In the genomic region with DNA sequence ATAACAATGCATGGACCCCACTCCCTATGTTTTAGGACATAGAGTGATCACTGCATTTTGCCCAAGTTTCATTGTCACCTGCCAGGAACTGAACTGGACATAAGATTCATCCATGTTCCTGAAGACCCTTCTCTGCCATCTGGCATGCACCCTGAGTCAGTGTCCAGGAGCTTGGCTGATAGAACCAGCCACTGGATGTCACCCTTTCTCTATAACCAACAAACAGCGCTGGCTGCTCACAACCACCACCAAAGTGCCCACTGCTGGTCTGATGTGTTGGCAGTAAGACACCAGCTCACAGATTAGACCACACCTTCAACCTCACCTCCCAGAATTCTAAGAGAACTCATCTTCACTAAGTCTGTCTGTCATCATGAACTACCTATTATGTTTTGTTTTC, we compare ENCODE assay signal across 11 cellular contexts.
A peak's percentile ranks its signal among the peaks of the same experiment; 100 is the strongest.
DNase-seq lines count a peak whose midpoint lies in the region; ATAC-seq and TF ChIP-seq lines count a peak whose summit lies in the region.
"Had no signal": no experiment of that assay in that cellular context is flagged by ENCODE, and none has a peak within 500 bp of the region (broad histone marks: within the 10 kb centered on the region; RNA-seq: fewer than 3 reads in every experiment).

No MANE protein-coding gene starts in this region.

- no peaks in the 10 kb centered on the region for H3K36me3 Mint-ChIP-seq in activated CD8-positive, alpha-beta T cell treated with anti-CD3 and anti-CD28 coated beads for 36 hours (ENCODE audit: low read depth)
- H3K36me3 Mint-ChIP-seq in activated CD8-positive, alpha-beta T cell treated with anti-CD3 and anti-CD28 coated beads, Interleukin-2, amount 10 ng/mL, durations not matched to agents 7 days and 5 days (ENCODE audit: low read depth) = no peaks in the 10 kb centered on the region
- H3K36me3 Mint-ChIP-seq: naive B cell had no signal

- in situ Hi-C loops in brain microvascular endothelial cell (cut with HindIII; ENCODE audit: low pct_ligation_motif_present, low sequenced_read_pairs) = loop anchor here (25.0 kb wide), 1 partner anchor 126 kb away; no protein-coding TSS in a partner anchor

- DNase-seq in activated CD8-positive, alpha-beta T cell treated with anti-CD3 and anti-CD28 coated beads for 36 hours = peak; percentile 4
- DNase-seq in activated CD8-positive, alpha-beta T cell treated with anti-CD3 and anti-CD28 coated beads, Interleukin-2, amount 10 ng/mL, durations not matched to agents 7 days and 5 days = no peak
- DNase-seq in NCI-H2107 treated with DMSO at 0.1 percent for 48 hours (lab: John Stamatoyannopoulos, UW; ENCODE audit: unreplicated experiment) = peak; percentile 60
- DNase-seq in brain microvascular endothelial cell = peak; percentile 43
- peak; percentile 23 for DNase-seq in myocyte (ENCODE audit: low read depth)
- no peak for DNase-seq in hippocampal formation (lab: John Stamatoyannopoulos, UW)
- DNase-seq in GM10248 (ENCODE audit: extremely low spot score) = no peak
- DNase-seq: activated B cell treated with CpG ODN at 0.5 μM for 24 hours, naive B cell had no signal

- no peak overlapping the region for H3K27ac ChIP-seq in brain microvascular endothelial cell
- H3K27ac ChIP-seq: BLaER1 treated with 17β-estradiol and CSF1 and Interleukin-3, amounts not matched to agents 10 nM and 100 nM had no signal

- CTCF ChIA-PET in activated CD8-positive, alpha-beta T cell treated with anti-CD3 and anti-CD28 coated beads for 36 hours (lab: Charles Lee) = no interaction called here
- CTCF ChIA-PET in activated CD8-positive, alpha-beta T cell treated with anti-CD3 and anti-CD28 coated beads, Interleukin-2, amount 10 ng/mL, durations not matched to agents 7 days and 5 days (lab: Charles Lee) = no interaction called here
- CTCF ChIA-PET in GM10248 (lab: Yijun Ruan, JAX) = no interaction called here

- H3K4me3 Mint-ChIP-seq in activated CD8-positive, alpha-beta T cell treated with anti-CD3 and anti-CD28 coated beads for 36 hours = no peak overlapping the region
- no peak overlapping the region for H3K4me3 Mint-ChIP-seq in activated CD8-positive, alpha-beta T cell treated with anti-CD3 and anti-CD28 coated beads, Interleukin-2, amount 10 ng/mL, durations not matched to agents 7 days and 5 days
- H3K4me3 Mint-ChIP-seq: activated B cell treated with CpG ODN at 0.5 μM for 24 hours, naive B cell had no signal

- H3K9me3 Mint-ChIP-seq in activated CD8-positive, alpha-beta T cell treated with anti-CD3 and anti-CD28 coated beads for 36 hours = no peaks in the 10 kb centered on the region
- no peaks in the 10 kb centered on the region for H3K9me3 Mint-ChIP-seq in activated CD8-positive, alpha-beta T cell treated with anti-CD3 and anti-CD28 coated beads, Interleukin-2, amount 10 ng/mL, durations not matched to agents 7 days and 5 days (ENCODE audit: insufficient read depth)
- H3K9me3 Mint-ChIP-seq: activated B cell treated with CpG ODN at 0.5 μM for 24 hours had no signal

- H3K4me3 ChIP-seq in brain microvascular endothelial cell (ENCODE audit: low read depth, low read length) = no peak overlapping the region
- H3K4me3 ChIP-seq: BLaER1 treated with 17β-estradiol and CSF1 and Interleukin-3, amounts not matched to agents 10 nM and 100 nM had no signal

- no peak for ATAC-seq in activated CD8-positive, alpha-beta T cell treated with anti-CD3 and anti-CD28 coated beads for 36 hours
- no peak for ATAC-seq in activated CD8-positive, alpha-beta T cell treated with anti-CD3 and anti-CD28 coated beads, Interleukin-2, amount 10 ng/mL, durations not matched to agents 7 days and 5 days
- ATAC-seq in HG03025 (IDR thresholded peaks at IDR 0.05; ENCODE audit: low FRiP score, unreplicated experiment) = no peak

- POLR2A ChIA-PET in activated CD8-positive, alpha-beta T cell treated with anti-CD3 and anti-CD28 coated beads for 36 hours (lab: Charles Lee) = no interaction called here
- POLR2A ChIA-PET in activated CD8-positive, alpha-beta T cell treated with anti-CD3 and anti-CD28 coated beads, Interleukin-2, amount 10 ng/mL, durations not matched to agents 7 days and 5 days (lab: Charles Lee) = no interaction called here
- POLR2A ChIA-PET in GM10248 (lab: Yijun Ruan, JAX) = no interaction called here

- H3K27ac Mint-ChIP-seq in activated CD8-positive, alpha-beta T cell treated with anti-CD3 and anti-CD28 coated beads for 36 hours = no peak overlapping the region
- no peak overlapping the region for H3K27ac Mint-ChIP-seq in activated CD8-positive, alpha-beta T cell treated with anti-CD3 and anti-CD28 coated beads, Interleukin-2, amount 10 ng/mL, durations not matched to agents 7 days and 5 days
- H3K27ac Mint-ChIP-seq: activated B cell treated with CpG ODN at 0.5 μM for 24 hours, naive B cell had no signal

- intact Hi-C loops in activated CD8-positive, alpha-beta T cell treated with anti-CD3 and anti-CD28 coated beads for 36 hours (cut with micrococcal nuclease) = no loop called here

- no peak for TF ChIP-seq CTCF in activated CD8-positive, alpha-beta T cell treated with anti-CD3 and anti-CD28 coated beads for 36 hours (IDR thresholded peaks at IDR 0.05)
- TF ChIP-seq CTCF in brain microvascular endothelial cell (IDR thresholded peaks at IDR 0.05; ENCODE audit: low read depth, low read length, missing control alignments) = peak; percentile 79
- TF ChIP-seq CTCF in GM10248 (IDR thresholded peaks at IDR 0.05; ENCODE audit: control extremely low read depth, extremely low read depth, low read depth, missing control alignments) = no peak

- peaks cover 8% of the 10 kb centered on the region for H3K27me3 Mint-ChIP-seq in activated CD8-positive, alpha-beta T cell treated with anti-CD3 and anti-CD28 coated beads for 36 hours
- peaks cover 2% of the 10 kb centered on the region for H3K27me3 Mint-ChIP-seq in activated CD8-positive, alpha-beta T cell treated with anti-CD3 and anti-CD28 coated beads, Interleukin-2, amount 10 ng/mL, durations not matched to agents 7 days and 5 days (ENCODE audit: low read depth)
- H3K27me3 Mint-ChIP-seq: naive B cell had no signal

- no peaks in the 10 kb centered on the region for H3K4me1 Mint-ChIP-seq in activated CD8-positive, alpha-beta T cell treated with anti-CD3 and anti-CD28 coated beads for 36 hours (ENCODE audit: low read depth)
- no peaks in the 10 kb centered on the region for H3K4me1 Mint-ChIP-seq in activated CD8-positive, alpha-beta T cell treated with anti-CD3 and anti-CD28 coated beads, Interleukin-2, amount 10 ng/mL, durations not matched to agents 7 days and 5 days (ENCODE audit: low read depth)
- H3K4me1 Mint-ChIP-seq: activated B cell treated with CpG ODN at 0.5 μM for 24 hours, naive B cell had no signal

- peaks cover 1% of the 10 kb centered on the region for H3K27me3 ChIP-seq in brain microvascular endothelial cell (replicated peaks)
- H3K27me3 ChIP-seq: BLaER1 treated with 17β-estradiol and CSF1 and Interleukin-3, amounts not matched to agents 10 nM and 100 nM had no signal

- no peaks in the 10 kb centered on the region for H3K36me3 ChIP-seq in brain microvascular endothelial cell (replicated peaks)
- H3K36me3 ChIP-seq: BLaER1 treated with 17β-estradiol and CSF1 and Interleukin-3, amounts not matched to agents 10 nM and 100 nM had no signal

Comparison
In these comparisons a context has a peak if more than half of its experiments do, and no peak if none do; other contexts are left out.
1. DNase-seq: peak in activated CD8-positive, alpha-beta T cell treated with anti-CD3 and anti-CD28 coated beads for 36 hours (single experiment), NCI-H2107 treated with DMSO at 0.1 percent for 48 hours (single experiment), brain microvascular endothelial cell (single experiment) and myocyte (single experiment); none in activated CD8-positive, alpha-beta T cell treated with anti-CD3 and anti-CD28 coated beads, Interleukin-2, amount 10 ng/mL, durations not matched to agents 7 days and 5 days (single experiment), hippocampal formation (0 of 2) and GM10248 (single experiment).